In genomic region chr3:14418259-14418658, GRCh38 we compare ENCODE assay signal across 1 cellular context.
TF ChIP-seq lines count a peak whose summit lies in the region.

No MANE protein-coding gene starts in this region.

TF ChIP-seq in HepG2, 621 proteins besides CTCF, POLR2A, EP300 and RAD21:
- no peak for TF ChIP-seq NAIF1 (CRISPR knock-in tag; IDR thresholded peaks at IDR 0.05; ENCODE audit: borderline replicate concordance)
- TF ChIP-seq ZNF275 (CRISPR knock-in tag; IDR thresholded peaks at IDR 0.05; ENCODE audit: borderline replicate concordance) = no peak
- TF ChIP-seq ATF7-NPFF (CRISPR knock-in tag; IDR thresholded peaks at IDR 0.05; ENCODE audit: low read depth) = no peak
- no peak for TF ChIP-seq MEF2D (CRISPR knock-in tag; IDR thresholded peaks at IDR 0.05)
- no peak for TF ChIP-seq THAP7 (CRISPR knock-in tag; IDR thresholded peaks at IDR 0.05)
- TF ChIP-seq FOSL1 (CRISPR knock-in tag; IDR thresholded peaks at IDR 0.05; ENCODE audit: borderline replicate concordance) = no peak
- TF ChIP-seq FOXA1 (IDR thresholded peaks at IDR 0.05) = no peak
- TF ChIP-seq FOXA1 (CRISPR knock-in tag; IDR thresholded peaks at IDR 0.05) = no peak
- no peak for TF ChIP-seq TCF7 (IDR thresholded peaks at IDR 0.05; ENCODE audit: low read depth)
- TF ChIP-seq SNAI1 (CRISPR knock-in tag; IDR thresholded peaks at IDR 0.05; ENCODE audit: borderline replicate concordance) = no peak
- no peak for TF ChIP-seq ZBTB49 (CRISPR knock-in tag; IDR thresholded peaks at IDR 0.05; ENCODE audit: borderline replicate concordance)
- no peak for TF ChIP-seq ZNF441 (CRISPR knock-in tag; IDR thresholded peaks at IDR 0.05; ENCODE audit: borderline replicate concordance)
- TF ChIP-seq NFKB2 (CRISPR knock-in tag; IDR thresholded peaks at IDR 0.05; ENCODE audit: borderline replicate concordance) = 0 out of 2 replicates have a peak, but pooled peaks have one; percentile 21
- TF ChIP-seq ZGPAT (CRISPR knock-in tag; IDR thresholded peaks at IDR 0.05) = no peak
- TF ChIP-seq ZBTB38 (CRISPR knock-in tag; IDR thresholded peaks at IDR 0.05) = peak; percentile 29; the same call in 1 of the 2 replicates
- no peak for TF ChIP-seq RNF219 (CRISPR knock-in tag; IDR thresholded peaks at IDR 0.05)
- no peak for TF ChIP-seq SP4 (CRISPR knock-in tag; IDR thresholded peaks at IDR 0.05)
- no peak for TF ChIP-seq NFE2L2 (IDR thresholded peaks at IDR 0.05; ENCODE audit: low read length)
